ENCODE assay signal across 8 cellular contexts in genomic region chr1:27656157-27656893, GRCh38. TPM values are rescaled to one million over a fixed set of nuclear protein-coding genes. Genes with fewer than 3 reads are reported as not detected.
DNase-seq lines count a peak whose midpoint lies in the region; FAIRE-seq and TF ChIP-seq lines count a peak whose summit lies in the region.

No MANE protein-coding gene starts in this region.

- no peak for TF ChIP-seq POLR2A in GM12892 (IDR thresholded peaks at IDR 0.05; ENCODE audit: low read depth, low read length)

- no peaks in the 10 kb centered on the region for H3K27me3 Mint-ChIP-seq in activated T-helper 1 cell treated with anti-CD3 and anti-CD28 coated beads, Interleukin-12 subunit alpha, Interleukin-12 subunit beta, Interleukin-2, Interleukin-4 antibody, amounts not matched to agents 30 ng/mL and 10 ng/mL and 1 ng/mL, durations not matched to agents 14 hours and 24 hours and 36 hours (ENCODE audit: insufficient read depth)

- TF ChIP-seq CTCF in dorsolateral prefrontal cortex (IDR thresholded peaks at IDR 0.05 in 54 of 56, conservative IDR thresholded peaks at IDR 0.05 in 2 of 56; ENCODE audit: low read depth in 1 of 56, partially characterized antibody in 56 of 56), result no peak

- peaks cover 43% of the 10 kb centered on the region for H3K4me1 ChIP-seq in ACC112 (ENCODE audit: control insufficient read depth, insufficient read depth, low read length, unreplicated experiment)

- no peak overlapping the region for H3K4me3 Mint-ChIP-seq in activated T-helper 1 cell treated with anti-CD3 and anti-CD28 coated beads, Interleukin-12 subunit alpha, Interleukin-12 subunit beta, Interleukin-2, Interleukin-4 antibody, amounts not matched to agents 30 ng/mL and 10 ng/mL and 1 ng/mL, durations not matched to agents 14 hours and 24 hours and 36 hours

- intact Hi-C loops in activated T-helper 1 cell treated with anti-CD3 and anti-CD28 coated beads, Interleukin-12 subunit alpha, Interleukin-12 subunit beta, Interleukin-2, Interleukin-4 antibody, amounts not matched to agents 30 ng/mL and 10 ng/mL and 1 ng/mL, durations not matched to agents 14 hours and 24 hours and 36 hours (cut with micrococcal nuclease), result no loop called here
- intact Hi-C loops in dorsolateral prefrontal cortex (cut with DNase I), result no loop called here

- H3K27me3 ChIP-seq in ACC112 (ENCODE audit: insufficient read depth, low read length) (no peaks in the 10 kb centered on the region), dorsolateral prefrontal cortex (no peaks in the 10 kb centered on the region)

- DNase-seq in GM12892 (ENCODE audit: insufficient read length) (no peak), hepatic stellate cell (ENCODE audit: low spot score) (peak; percentile 71), NCI-H2107 treated with DMSO at 0.1 percent for 48 hours (lab: John Stamatoyannopoulos, UW; ENCODE audit: unreplicated experiment) (no peak), activated gamma-delta T cell treated with Interleukin-2 at 50 U/mL for 16 hours (no peak), DMS79 treated with DMSO at 0.1 percent for 48 hours (lab: John Stamatoyannopoulos, UW) (no peak), dorsolateral prefrontal cortex (no peak)
- no peak for DNase-seq in activated T-helper 1 cell treated with anti-CD3 and anti-CD28 coated beads, Interleukin-12 subunit alpha, Interleukin-12 subunit beta, Interleukin-2, Interleukin-4 antibody, amounts not matched to agents 30 ng/mL and 10 ng/mL and 1 ng/mL, durations not matched to agents 14 hours and 24 hours and 36 hours (ENCODE audit: low spot score)

- no peaks in the 10 kb centered on the region for H3K9me3 Mint-ChIP-seq in activated T-helper 1 cell treated with anti-CD3 and anti-CD28 coated beads, Interleukin-12 subunit alpha, Interleukin-12 subunit beta, Interleukin-2, Interleukin-4 antibody, amounts not matched to agents 30 ng/mL and 10 ng/mL and 1 ng/mL, durations not matched to agents 14 hours and 24 hours and 36 hours

- H3K36me3 ChIP-seq in ACC112 (ENCODE audit: insufficient read depth, low read length), result no peaks in the 10 kb centered on the region

- FAIRE-seq in GM12892 (lab: Jason Lieb, UNC), result peak; percentile 78

- no peak overlapping the region for H2AFZ ChIP-seq in ACC112 (ENCODE audit: low read length, unreplicated experiment)

- peaks cover 1% of the 10 kb centered on the region for H3K36me3 Mint-ChIP-seq in activated T-helper 1 cell treated with anti-CD3 and anti-CD28 coated beads, Interleukin-12 subunit alpha, Interleukin-12 subunit beta, Interleukin-2, Interleukin-4 antibody, amounts not matched to agents 30 ng/mL and 10 ng/mL and 1 ng/mL, durations not matched to agents 14 hours and 24 hours and 36 hours (ENCODE audit: low read depth)

- peak overlapping the region; percentile 76 for H3K27ac Mint-ChIP-seq in activated T-helper 1 cell treated with anti-CD3 and anti-CD28 coated beads, Interleukin-12 subunit alpha, Interleukin-12 subunit beta, Interleukin-2, Interleukin-4 antibody, amounts not matched to agents 30 ng/mL and 10 ng/mL and 1 ng/mL, durations not matched to agents 14 hours and 24 hours and 36 hours

- H3K4me3 ChIP-seq in ACC112 (ENCODE audit: low read depth, low read length) (no peak overlapping the region), dorsolateral prefrontal cortex (no peak overlapping the region)

- peaks cover 53% of the 10 kb centered on the region for H3K4me1 Mint-ChIP-seq in activated T-helper 1 cell treated with anti-CD3 and anti-CD28 coated beads, Interleukin-12 subunit alpha, Interleukin-12 subunit beta, Interleukin-2, Interleukin-4 antibody, amounts not matched to agents 30 ng/mL and 10 ng/mL and 1 ng/mL, durations not matched to agents 14 hours and 24 hours and 36 hours (ENCODE audit: low read depth)

- H3K27ac ChIP-seq in ACC112 (ENCODE audit: low read depth, low read length) (peak overlapping the region; percentile 44), dorsolateral prefrontal cortex (peak overlapping the region in 16 of 59 donors; percentile 4 to 69 (median 30))

- H3K79me2 ChIP-seq in ACC112 (ENCODE audit: control insufficient read depth, insufficient read depth, low read length, unreplicated experiment), result no peaks in the 10 kb centered on the region

RNA-seq across cellular contexts. Expression of gene IFI6, which starts 15.7 kb away (rescaled TPM):
- polyA plus RNA-seq in GM12892 (2012; ENCODE audit: missing spikeins), result 51.1 TPM
- total RNA-seq in activated T-helper 1 cell treated with anti-CD3 and anti-CD28 coated beads, Interleukin-12 subunit alpha, Interleukin-12 subunit beta, Interleukin-2, Interleukin-4 antibody, amounts not matched to agents 30 ng/mL and 10 ng/mL and 1 ng/mL, durations not matched to agents 14 hours and 24 hours and 36 hours, result 71.7 and 85.6 TPM in 2 replicates
- 1,000 to 10,000 TPM in 2 of 120 experiments, 100 to 1,000 TPM in 49, 10 to 100 TPM in 69; 51.8 to 1,534 (median 96.2) TPM for total RNA-seq in dorsolateral prefrontal cortex

RNA-seq across cellular contexts. Expression of gene FGR, which starts 21.3 kb away (rescaled TPM):
- polyA plus RNA-seq in GM12892 (2012; ENCODE audit: missing spikeins), result 43.6 TPM
- total RNA-seq in activated T-helper 1 cell treated with anti-CD3 and anti-CD28 coated beads, Interleukin-12 subunit alpha, Interleukin-12 subunit beta, Interleukin-2, Interleukin-4 antibody, amounts not matched to agents 30 ng/mL and 10 ng/mL and 1 ng/mL, durations not matched to agents 14 hours and 24 hours and 36 hours, result 0.21 and 0.27 TPM in 2 replicates
- total RNA-seq in dorsolateral prefrontal cortex, result 10 to 100 TPM in 19 of 120 experiments, 1 to 10 TPM in 101; 2.0 to 24.2 (median 6.8) TPM

RNA-seq across cellular contexts. Expression of gene AHDC1, which starts 52.4 kb away (rescaled TPM):
- 2.8 TPM for polyA plus RNA-seq in GM12892 (2012; ENCODE audit: missing spikeins)
- 33.7 and 33.9 TPM in 2 replicates for total RNA-seq in activated T-helper 1 cell treated with anti-CD3 and anti-CD28 coated beads, Interleukin-12 subunit alpha, Interleukin-12 subunit beta, Interleukin-2, Interleukin-4 antibody, amounts not matched to agents 30 ng/mL and 10 ng/mL and 1 ng/mL, durations not matched to agents 14 hours and 24 hours and 36 hours
- total RNA-seq in dorsolateral prefrontal cortex, result 100 to 1,000 TPM in 21 of 120 experiments, 10 to 100 TPM in 99; 57.6 to 160 (median 87.2) TPM
